In genomic region chr4:70583952-70584834, GRCh38 we compare ENCODE assay signal across 16 cellular contexts. TPM values are rescaled to one million over a fixed set of nuclear protein-coding genes. Genes with fewer than 3 reads are reported as not detected.
A peak's percentile ranks its signal among the peaks of the same experiment; 100 is the strongest.
DNase-seq lines count a peak whose midpoint lies in the region; ATAC-seq and TF ChIP-seq lines count a peak whose summit lies in the region.
"Had no signal": no experiment of that assay in that cellular context is flagged by ENCODE, and none has a peak within 500 bp of the region (broad histone marks: within the 10 kb centered on the region; RNA-seq: fewer than 3 reads in every experiment).

No MANE protein-coding gene starts in this region.

- peaks cover 10% of the 10 kb centered on the region for H3K4me1 Mint-ChIP-seq in MCF 10A (ENCODE audit: insufficient read depth, unreplicated experiment)

- H3K27me3 ChIP-seq in breast epithelium, result no peaks in the 10 kb centered on the region
- no peaks in the 10 kb centered on the region for H3K27me3 ChIP-seq in aorta (ENCODE audit: control insufficient read depth in 1 of 2, insufficient read depth in 2 of 2, low read length in 1 of 2)
- H3K27me3 ChIP-seq in heart left ventricle, result no peaks in the 10 kb centered on the region
- H3K27me3 ChIP-seq: MG63, transverse colon had no signal

- POLR2A ChIA-PET in MCF 10A (lab: Yijun Ruan, JAX), result interaction anchor here (0.7 to 0.9 kb wide), 2 partner anchors 726 to 1635 kb away, joined by 3 read pairs; no protein-coding TSS in a partner anchor

- no peaks in the 10 kb centered on the region for H3K27me3 Mint-ChIP-seq in MCF 10A (ENCODE audit: insufficient read depth, unreplicated experiment)

- no peaks in the 10 kb centered on the region for H3K9me3 ChIP-seq in breast epithelium
- H3K9me3 ChIP-seq in aorta (ENCODE audit: control insufficient read depth, low read length), result no peaks in the 10 kb centered on the region
- peaks cover 0 to 3% (median 0%) of the 10 kb centered on the region in 12 donors for H3K9me3 ChIP-seq in heart left ventricle
- H3K9me3 ChIP-seq: MG63, transverse colon had no signal

- H3K36me3 ChIP-seq in breast epithelium, result no peaks in the 10 kb centered on the region
- H3K36me3 ChIP-seq in aorta (ENCODE audit: control insufficient read depth in 1 of 2, insufficient read depth in 2 of 2, low read length in 1 of 2), result no peaks in the 10 kb centered on the region
- no peaks in the 10 kb centered on the region for H3K36me3 ChIP-seq in heart left ventricle
- H3K36me3 ChIP-seq: MG63, transverse colon had no signal

- H3K27ac Mint-ChIP-seq in MCF 10A (ENCODE audit: low read depth, unreplicated experiment), result peak overlapping the region; percentile 43

- no TSS peak for BruUV-seq in MCF 10A (replicated peaks; lab: Mats Ljungman, UMichigan)

- 65 to 68% methylated on average over 9 of the region's 9 CpGs for WGBS in aorta, 2 donors
- WGBS in heart left ventricle, 4 donors, result 72 to 77% (median 74%) methylated on average over 9 of the region's 9 CpGs

- TF ChIP-seq CTCF in MCF 10A (IDR thresholded peaks at IDR 0.05; ENCODE audit: unreplicated experiment), result no peak
- no peak for TF ChIP-seq CTCF in breast epithelium (IDR thresholded peaks at IDR 0.05)
- TF ChIP-seq CTCF in heart left ventricle (IDR thresholded peaks at IDR 0.05), result no peak

- ATAC-seq in esophagus mucosa (peak; percentile 83), aorta (ENCODE audit: low FRiP score) (no peak), heart left ventricle (no peak)
- ATAC-seq: GM12878 had no signal

- H3K27ac ChIP-seq in breast epithelium (no peak overlapping the region), aorta (ENCODE audit: low read depth in 1 of 2, low read length in 2 of 2) (no peak overlapping the region), heart left ventricle (no peak overlapping the region)
- H3K27ac ChIP-seq: transverse colon had no signal

- H3K4me1 ChIP-seq in breast epithelium, result no peaks in the 10 kb centered on the region
- no peaks in the 10 kb centered on the region for H3K4me1 ChIP-seq in aorta (ENCODE audit: control insufficient read depth in 1 of 2, insufficient read depth in 2 of 2, low read length in 2 of 2)
- H3K4me1 ChIP-seq in heart left ventricle, result no peaks in the 10 kb centered on the region
- H3K4me1 ChIP-seq: transverse colon had no signal

- no peak overlapping the region for H3K4me3 ChIP-seq in breast epithelium
- no peak overlapping the region for H3K4me3 ChIP-seq in aorta (ENCODE audit: low read length in 2 of 2)
- no peak overlapping the region for H3K4me3 ChIP-seq in heart left ventricle
- H3K4me3 ChIP-seq: GM12878, MG63, transverse colon had no signal

- peaks cover 8% of the 10 kb centered on the region for H3K9me3 Mint-ChIP-seq in MCF 10A (ENCODE audit: unreplicated experiment)

- no peak overlapping the region for H3K4me3 Mint-ChIP-seq in MCF 10A (ENCODE audit: unreplicated experiment)

- intact Hi-C loops in MCF 10A (cut with micrococcal nuclease), result no loop called here
- intact Hi-C loops in breast epithelium (cut with DNase I; ENCODE audit: low total_unique reads), result no loop called here
- intact Hi-C loops in aorta (cut with DNase I), result no loop called here
- intact Hi-C loops in heart left ventricle (cut with DNase I), result no loop called here

- TF ChIP-seq POLR2A in breast epithelium (IDR thresholded peaks at IDR 0.05), result no peak
- TF ChIP-seq POLR2A in heart left ventricle (IDR thresholded peaks at IDR 0.05), result no peak

- DNase-seq in MCF 10A (ENCODE audit: unreplicated experiment) (peak; percentile 94), breast epithelium (ENCODE audit: low spot score in 2 of 2) (no peak), NCI-H510A treated with DMSO at 0.1 percent for 48 hours (lab: John Stamatoyannopoulos, UW) (peak; percentile 76), NCI-H187 treated with DMSO at 0.1 percent for 48 hours (lab: John Stamatoyannopoulos, UW) (no peak), aorta (no peak), heart left ventricle (no peak)
- no peak for DNase-seq in central memory CD4-positive, alpha-beta T cell
- DNase-seq: ACHN; activated T-cell treated with anti-CD3 and anti-CD28 coated beads, Interleukin-2, amount 50 U/mL, for 1 hour; mesenchymal stem cell; MG63; nucleus accumbens; stimulated activated CD4-positive, alpha-beta T cell treated with anti-CD3 and anti-CD28 coated beads, Interleukin-12 subunit alpha, Interleukin-12 subunit beta, amount 100 ng/mL, for 4 hours; transverse colon had no signal

- CTCF ChIA-PET in MCF 10A (lab: Yijun Ruan, JAX), result interaction anchor here (0.6 kb wide), 1 partner anchor 941 kb away, joined by 3 read pairs; no protein-coding TSS in a partner anchor

- no peaks in the 10 kb centered on the region for H3K36me3 Mint-ChIP-seq in MCF 10A (ENCODE audit: insufficient read depth, unreplicated experiment)

RNA-seq across cellular contexts. Expression of gene AMBN, which starts 7.9 kb away (rescaled TPM):
- not detected in 2 replicates for total RNA-seq in MCF 10A (2022)
- not detected for total RNA-seq in breast epithelium
- not detected for total RNA-seq in esophagus mucosa
- not detected for total RNA-seq in aorta
- not detected for polyA plus RNA-seq in aorta
- not detected for total RNA-seq in heart left ventricle
- polyA plus RNA-seq in heart left ventricle, result not detected
- total RNA-seq: GM12878, transverse colon had no signal

RNA-seq across cellular contexts. Expression of gene ENAM, which starts 44.4 kb away (rescaled TPM):
- not detected in 2 replicates for total RNA-seq in MCF 10A (2022)
- total RNA-seq in breast epithelium, result under 1 TPM in 1 of 3 donors, not detected in 2; 0.32 TPM
- total RNA-seq in esophagus mucosa, result not detected
- total RNA-seq in aorta, result under 1 TPM in 1 of 2 donors, not detected in 1; 0.19 TPM
- polyA plus RNA-seq in aorta, result not detected
- 10 to 100 TPM in 2 of 9 donors, 1 to 10 TPM in 7; 3.7 to 16.0 (median 9.4) TPM for total RNA-seq in heart left ventricle
- 1 to 10 TPM in 1 of 2 donors, under 1 TPM in 1; 0.98 to 1.3 TPM for polyA plus RNA-seq in heart left ventricle
- total RNA-seq: transverse colon had no signal

Comparison
In these comparisons a context has a peak if more than half of its experiments do, and no peak if none do; other contexts are left out.
1. DNase-seq: peak in MCF 10A (single experiment) and NCI-H510A treated with DMSO at 0.1 percent for 48 hours (single experiment); none in breast epithelium (0 of 2), NCI-H187 treated with DMSO at 0.1 percent for 48 hours (single experiment), aorta (0 of 2), central memory CD4-positive, alpha-beta T cell (single experiment) and heart left ventricle (0 of 5).